ENCODE assay signal across 16 cellular contexts in the genomic region with DNA sequence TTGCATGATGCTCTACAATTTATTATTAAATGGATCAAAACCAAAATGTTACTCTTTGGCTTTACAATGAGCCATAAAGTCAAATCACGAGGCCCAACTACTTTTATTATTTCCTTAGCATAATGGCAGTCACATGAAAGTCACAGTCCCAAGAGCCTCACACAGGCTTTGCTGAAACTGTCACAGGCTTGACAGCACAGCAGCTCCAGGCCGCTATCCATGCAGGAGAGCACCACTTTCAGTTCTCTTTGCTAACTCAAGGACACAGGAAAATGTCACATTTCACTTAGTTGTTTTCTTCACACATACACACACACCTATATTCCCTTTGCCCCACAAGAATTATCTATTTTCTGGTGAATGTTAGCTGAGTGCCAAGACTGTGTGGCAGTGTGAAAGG. TPM values are rescaled to one million over a fixed set of nuclear protein-coding genes. Genes with fewer than 3 reads are reported as not detected.
DNase-seq lines count a peak whose midpoint lies in the region; ATAC-seq, FAIRE-seq and TF ChIP-seq lines count a peak whose summit lies in the region.
"Had no signal": no experiment of that assay in that cellular context is flagged by ENCODE, and none has a peak within 500 bp of the region (broad histone marks: within the 10 kb centered on the region; RNA-seq: fewer than 3 reads in every experiment).

No MANE protein-coding gene starts in this region.

- FAIRE-seq in GM12891 (lab: Jason Lieb, UNC), result peak; percentile 72
- FAIRE-seq: urothelium cell line had no signal

- H3K4me1 ChIP-seq in Karpas-422 (ENCODE audit: low read length) (peaks cover 55% of the 10 kb centered on the region), BE2C (peaks cover 13% of the 10 kb centered on the region)

- CTCF ChIA-PET in activated CD8-positive, alpha-beta T cell treated with anti-CD3 and anti-CD28 coated beads for 36 hours (lab: Charles Lee), result no interaction called here

- DNase-seq in GM12891 (ENCODE audit: insufficient read length, low spot score), result no peak
- peak; percentile 92 for DNase-seq in Karpas-422
- DNase-seq in left colon, result no peak
- DNase-seq in activated CD4-positive, alpha-beta T cell treated with anti-CD3 and anti-CD28 coated beads, Interleukin-2, amount 50 U/mL, for 4 hours, result no peak
- no peak for DNase-seq in activated CD8-positive, alpha-beta T cell treated with anti-CD3 and anti-CD28 coated beads for 36 hours
- no peak for DNase-seq in BE2C
- DNase-seq: activated CD4-positive, CD25-positive, alpha-beta regulatory T cell treated with anti-CD3 and anti-CD28 coated beads, Interleukin-2, amount 50 U/mL, for 72 hours; heart left ventricle; kidney glomerular epithelial cell; NCI-H2107; SW 1271 had no signal

- TF ChIP-seq CTCF in activated CD8-positive, alpha-beta T cell treated with anti-CD3 and anti-CD28 coated beads for 36 hours (IDR thresholded peaks at IDR 0.05), result no peak
- no peak for TF ChIP-seq CTCF in BE2C (IDR thresholded peaks at IDR 0.05; ENCODE audit: low read depth, low read length)

- peaks cover 13% of the 10 kb centered on the region for H3K27me3 Mint-ChIP-seq in activated CD8-positive, alpha-beta T cell treated with anti-CD3 and anti-CD28 coated beads for 36 hours

- POLR2A ChIA-PET in activated CD8-positive, alpha-beta T cell treated with anti-CD3 and anti-CD28 coated beads for 36 hours (lab: Charles Lee), result no interaction called here

- TF ChIP-seq POLR2A in GM12891 (IDR thresholded peaks at IDR 0.05; ENCODE audit: low read depth, low read length), result no peak

- ATAC-seq in GM21528 (IDR thresholded peaks at IDR 0.05; ENCODE audit: low FRiP score, unreplicated experiment) (peak; percentile 41), left colon (peak; percentile 50), HG02571 (IDR thresholded peaks at IDR 0.05; ENCODE audit: unreplicated experiment) (no peak)
- ATAC-seq in activated CD8-positive, alpha-beta T cell treated with anti-CD3 and anti-CD28 coated beads for 36 hours, result no peak

- peak overlapping the region; percentile 98 for H3K27ac ChIP-seq in Karpas-422 (ENCODE audit: low read length)
- H3K27ac ChIP-seq: epithelial cell of prostate had no signal

- no peaks in the 10 kb centered on the region for H3K9me3 Mint-ChIP-seq in activated CD8-positive, alpha-beta T cell treated with anti-CD3 and anti-CD28 coated beads for 36 hours

- H3K36me3 ChIP-seq in Karpas-422 (ENCODE audit: insufficient read depth, low read length) (no peaks in the 10 kb centered on the region), BE2C (no peaks in the 10 kb centered on the region)
- H3K36me3 ChIP-seq: heart left ventricle had no signal

- H2AFZ ChIP-seq in Karpas-422 (ENCODE audit: low read length), result no peak overlapping the region

- no peaks in the 10 kb centered on the region for H3K9me3 ChIP-seq in Karpas-422 (ENCODE audit: low read length)
- H3K9me3 ChIP-seq in BE2C, result no peaks in the 10 kb centered on the region
- H3K9me3 ChIP-seq: heart left ventricle had no signal

- peak overlapping the region; percentile 59 for H3K4me3 ChIP-seq in Karpas-422 (ENCODE audit: low read length)
- no peak overlapping the region for H3K4me3 ChIP-seq in BE2C (ENCODE audit: low read depth, low read length)
- H3K4me3 ChIP-seq: heart left ventricle had no signal

- H3K4me1 Mint-ChIP-seq in activated CD8-positive, alpha-beta T cell treated with anti-CD3 and anti-CD28 coated beads for 36 hours (ENCODE audit: low read depth), result no peaks in the 10 kb centered on the region

- H3K27ac Mint-ChIP-seq in activated CD8-positive, alpha-beta T cell treated with anti-CD3 and anti-CD28 coated beads for 36 hours, result no peak overlapping the region

- H4K20me1 ChIP-seq in Karpas-422 (ENCODE audit: insufficient read depth, low read depth, low read length), result no peaks in the 10 kb centered on the region

- peak overlapping the region; percentile 69 for H3K9ac ChIP-seq in Karpas-422 (ENCODE audit: low read length)

- no peaks in the 10 kb centered on the region for H3K79me2 ChIP-seq in Karpas-422 (ENCODE audit: low read length)

- H3K36me3 Mint-ChIP-seq in activated CD8-positive, alpha-beta T cell treated with anti-CD3 and anti-CD28 coated beads for 36 hours (ENCODE audit: low read depth), result no peaks in the 10 kb centered on the region

- H3K4me2 ChIP-seq in Karpas-422 (ENCODE audit: low read depth, low read length, poor library complexity, severe bottlenecking), result peak overlapping the region; percentile 83

- intact Hi-C loops in left colon (cut with DNase I, micrococcal nuclease), result no loop called here
- intact Hi-C loops in activated CD8-positive, alpha-beta T cell treated with anti-CD3 and anti-CD28 coated beads for 36 hours (cut with micrococcal nuclease), result no loop called here

- no peaks in the 10 kb centered on the region for H3K9me2 ChIP-seq in Karpas-422 (replicated peaks; ENCODE audit: insufficient read depth, low read length)

- no peak overlapping the region for H3K4me3 Mint-ChIP-seq in activated CD8-positive, alpha-beta T cell treated with anti-CD3 and anti-CD28 coated beads for 36 hours

- H3K27me3 ChIP-seq in Karpas-422 (ENCODE audit: low read length) (no peaks in the 10 kb centered on the region), BE2C (no peaks in the 10 kb centered on the region)
- H3K27me3 ChIP-seq: heart left ventricle had no signal

TF ChIP-seq in GM12891, 5 proteins besides CTCF, POLR2A, EP300 and RAD21:
- TF ChIP-seq TAF1 (IDR thresholded peaks at IDR 0.05; ENCODE audit: low read depth, low read length) (no peak), PAX5 (IDR thresholded peaks at IDR 0.05; ENCODE audit: insufficient read depth, low read length, severe bottlenecking) (no peak), POLR2AphosphoS5 (IDR thresholded peaks at IDR 0.05; ENCODE audit: low read depth, low read length) (no peak), SPI1 (IDR thresholded peaks at IDR 0.05; ENCODE audit: low read depth, low read length) (peak; percentile 79), POU2F2 (IDR thresholded peaks at IDR 0.05; ENCODE audit: low read depth, low read length) (no peak)

RNA-seq across cellular contexts. Expression of gene MSGN1, which starts 11.1 kb away (rescaled TPM):
- not detected for polyA plus RNA-seq in GM12891 (2012; ENCODE audit: low read depth, missing spikeins)
- total RNA-seq in Karpas-422 (2014; rRNA removed; shearing (Covaris generic); ENCODE audit: low replicate concordance), result not detected in 2 replicates
- total RNA-seq in left colon, result not detected
- total RNA-seq in activated CD8-positive, alpha-beta T cell treated with anti-CD3 and anti-CD28 coated beads for 36 hours, result not detected
- polyA plus RNA-seq in BE2C (2012; ENCODE audit: insufficient read depth, insufficient read length, low read depth), result not detected
- total RNA-seq: cerebellum, heart left ventricle had no signal
- polyA plus RNA-seq: heart left ventricle had no signal

RNA-seq across cellular contexts. Expression of gene GEN1, which starts 51.2 kb away (rescaled TPM):
- 8.2 TPM for polyA plus RNA-seq in GM12891 (2012; ENCODE audit: low read depth, missing spikeins)
- 125 and 251 TPM in 2 replicates for total RNA-seq in Karpas-422 (2014; rRNA removed; shearing (Covaris generic); ENCODE audit: low replicate concordance)
- total RNA-seq in left colon, result 10 to 100 TPM; 13.5 to 26.3 TPM
- 10 to 100 TPM; 19.8 to 27.6 TPM for total RNA-seq in activated CD8-positive, alpha-beta T cell treated with anti-CD3 and anti-CD28 coated beads for 36 hours
- polyA plus RNA-seq in BE2C (2012; ENCODE audit: insufficient read depth, insufficient read length, low read depth), result 6.5 TPM

RNA-seq across cellular contexts. Expression of gene SMC6, which starts 51.6 kb away (rescaled TPM):
- 15.9 TPM for polyA plus RNA-seq in GM12891 (2012; ENCODE audit: low read depth, missing spikeins)
- 28.1 and 44.2 TPM in 2 replicates for total RNA-seq in Karpas-422 (2014; rRNA removed; shearing (Covaris generic); ENCODE audit: low replicate concordance)
- 10 to 100 TPM; 23.3 to 25.3 TPM for total RNA-seq in left colon
- total RNA-seq in activated CD8-positive, alpha-beta T cell treated with anti-CD3 and anti-CD28 coated beads for 36 hours, result 10 to 100 TPM; 19.7 to 19.9 TPM
- 10.4 TPM for polyA plus RNA-seq in BE2C (2012; ENCODE audit: insufficient read depth, insufficient read length, low read depth)

Comparison
In these comparisons a context has a peak if more than half of its experiments do, and no peak if none do; other contexts are left out.
1. ATAC-seq: peak in GM21528 (single experiment) and left colon (single experiment); none in HG02571 (single experiment) and activated CD8-positive, alpha-beta T cell treated with anti-CD3 and anti-CD28 coated beads for 36 hours (single experiment).